ENCODE assay signal across 1 cellular context in the genomic region with DNA sequence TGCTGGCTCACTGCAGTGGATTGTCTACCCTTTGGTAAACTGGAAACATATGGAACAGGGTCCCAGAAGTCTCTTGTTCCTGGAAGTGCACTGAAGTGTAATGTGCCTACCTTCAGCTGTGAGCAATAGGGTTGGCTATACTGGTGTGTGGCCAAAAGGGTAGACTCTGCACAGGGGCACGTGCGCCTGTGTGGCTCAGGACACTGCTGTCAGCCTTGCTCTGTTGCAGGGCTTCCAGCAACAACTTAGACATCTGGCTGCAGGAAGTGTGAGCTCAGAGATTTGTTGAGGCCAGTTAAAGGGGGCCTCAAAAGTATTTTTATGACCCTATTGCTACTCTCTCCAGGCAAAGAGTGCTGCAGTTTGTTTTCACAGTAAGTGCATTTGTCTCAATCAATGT.
TF ChIP-seq lines count a peak whose summit lies in the region.

No MANE protein-coding gene starts in this region.

TF ChIP-seq in A549, 52 proteins besides CTCF, POLR2A, EP300 and RAD21 (continued from another document):
- no peak for TF ChIP-seq NFE2L2 (conservative IDR thresholded peaks at IDR 0.05; ENCODE audit: low read length)
- no peak for TF ChIP-seq HDAC2 (IDR thresholded peaks at IDR 0.05)
- TF ChIP-seq KDM1A (IDR thresholded peaks at IDR 0.05; ENCODE audit: low read depth) = no peak
- no peak for TF ChIP-seq SREBF2 (IDR thresholded peaks at IDR 0.05)
- no peak for TF ChIP-seq REST (IDR thresholded peaks at IDR 0.05)
